13 cellular contexts compared by ENCODE assay signal in the genomic region with DNA sequence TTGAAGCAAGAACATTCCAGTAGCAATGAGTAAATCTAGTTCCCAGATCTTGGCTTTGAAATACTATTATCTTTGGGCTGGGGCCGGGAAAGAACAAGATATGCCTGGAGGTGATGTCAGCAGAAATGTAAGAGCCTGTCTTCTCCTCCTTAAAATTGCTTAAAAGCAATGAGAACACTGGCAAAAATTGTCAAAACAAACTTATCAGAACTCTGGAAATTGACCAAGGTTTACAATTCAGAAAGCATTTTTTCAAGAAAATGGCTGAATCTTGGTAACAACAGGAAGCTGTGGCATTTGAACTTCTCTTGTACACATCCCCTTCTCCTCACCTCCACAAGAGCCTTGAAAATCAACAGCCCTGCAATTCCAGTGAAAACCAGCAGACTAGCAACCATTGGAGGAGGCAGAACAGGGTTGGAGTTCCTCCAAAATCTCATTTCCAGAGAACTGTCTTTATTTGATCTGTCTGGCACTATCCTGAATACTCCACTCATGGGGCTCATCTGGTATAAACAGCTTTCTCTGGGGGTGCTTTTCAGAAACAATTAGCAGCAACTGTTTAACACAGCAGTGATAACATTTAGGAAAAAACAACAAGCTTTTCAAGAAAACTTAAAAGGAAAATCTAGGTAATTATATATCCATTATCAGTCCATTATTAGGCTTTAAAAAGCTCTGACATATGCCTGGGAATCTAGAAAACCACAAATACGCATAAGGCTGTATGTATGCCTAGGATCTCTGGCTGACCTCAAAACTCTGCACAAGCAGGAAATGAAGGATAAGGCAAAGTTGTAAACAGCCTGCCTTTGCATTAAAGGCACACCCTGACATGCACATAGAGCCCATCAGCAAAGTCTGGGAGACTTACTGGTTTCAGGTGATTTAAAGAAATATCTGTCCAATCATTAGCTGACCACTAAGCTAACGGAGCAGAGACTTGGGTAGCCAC. TPM values are rescaled to one million over a fixed set of nuclear protein-coding genes. Genes with fewer than 3 reads are reported as not detected.
DNase-seq lines count a peak whose midpoint lies in the region; ATAC-seq and TF ChIP-seq lines count a peak whose summit lies in the region.
"Had no signal": no experiment of that assay in that cellular context is flagged by ENCODE, and none has a peak within 500 bp of the region (broad histone marks: within the 10 kb centered on the region; RNA-seq: fewer than 3 reads in every experiment).

No MANE protein-coding gene starts in this region.

- TF ChIP-seq CTCF in fibroblast of the aortic adventitia (IDR thresholded peaks at IDR 0.05; ENCODE audit: insufficient read depth, low read length) (peak; percentile 24), neural progenitor cell (IDR thresholded peaks at IDR 0.05) (no peak)

- H3K9me3 ChIP-seq in neural progenitor cell (ENCODE audit: low read depth): no peaks in the 10 kb centered on the region

- CTCF ChIA-PET in activated CD4-positive, alpha-beta memory T cell treated with anti-CD3 and anti-CD28 coated beads for 36 hours (lab: Charles Lee): no interaction called here

- H3F3A ChIP-seq in neural progenitor cell (ENCODE audit: low read depth): no peaks in the 10 kb centered on the region

- H3K9me3 Mint-ChIP-seq in activated T-cell treated with anti-CD3 and anti-CD28 coated beads, Interleukin-2, amount 50 U/mL, for 24 hours: peaks cover 15% of the 10 kb centered on the region
- H3K9me3 Mint-ChIP-seq in activated CD4-positive, alpha-beta memory T cell treated with anti-CD3 and anti-CD28 coated beads for 36 hours: peaks cover 19% of the 10 kb centered on the region
- peaks cover 18% of the 10 kb centered on the region for H3K9me3 Mint-ChIP-seq in neural progenitor cell

- intact Hi-C loops in activated CD4-positive, alpha-beta memory T cell treated with anti-CD3 and anti-CD28 coated beads for 36 hours (cut with micrococcal nuclease): no loop called here
- intact Hi-C loops in sciatic nerve (cut with DNase I): no loop called here

- no peak overlapping the region for H3K27ac ChIP-seq in neural progenitor cell

- H3K4me1 Mint-ChIP-seq in activated T-cell treated with anti-CD3 and anti-CD28 coated beads, Interleukin-2, amount 50 U/mL, for 24 hours (ENCODE audit: low read depth): peaks cover 17% of the 10 kb centered on the region
- H3K4me1 Mint-ChIP-seq in activated CD4-positive, alpha-beta memory T cell treated with anti-CD3 and anti-CD28 coated beads for 36 hours (ENCODE audit: low read depth): peaks cover 9% of the 10 kb centered on the region
- H3K4me1 Mint-ChIP-seq in neural progenitor cell: no peaks in the 10 kb centered on the region
- H3K4me1 Mint-ChIP-seq: naive B cell had no signal

- H3K4me3 ChIP-seq in fibroblast of the aortic adventitia (ENCODE audit: low read depth, low read length): no peak overlapping the region
- H3K4me3 ChIP-seq in neural progenitor cell: no peak overlapping the region

- no peak overlapping the region for H3K9ac ChIP-seq in neural progenitor cell

- peak; percentile 84 for ATAC-seq in sciatic nerve
- ATAC-seq in GM18498 (IDR thresholded peaks at IDR 0.05; ENCODE audit: unreplicated experiment): no peak
- no peak for ATAC-seq in GM18858 (IDR thresholded peaks at IDR 0.05; ENCODE audit: unreplicated experiment)
- ATAC-seq: effector memory CD8-positive, alpha-beta T cell had no signal

- no peak overlapping the region for H3K4me2 ChIP-seq in neural progenitor cell

- no peaks in the 10 kb centered on the region for H4K20me1 ChIP-seq in neural progenitor cell (ENCODE audit: low read depth)

- no peak overlapping the region for H2AFZ ChIP-seq in neural progenitor cell (replicated peaks)

- no peak for DNase-seq in activated T-cell treated with anti-CD3 and anti-CD28 coated beads, Interleukin-2, amount 50 U/mL, for 24 hours
- no peak for DNase-seq in activated T-cell treated with anti-CD3 and anti-CD28 coated beads, Interleukin-2, amount 50 U/mL, for 1 hour
- DNase-seq in activated CD4-positive, alpha-beta memory T cell treated with anti-CD3 and anti-CD28 coated beads for 36 hours: no peak
- DNase-seq in fibroblast of the aortic adventitia (ENCODE audit: low read depth): peak; percentile 93
- no peak for DNase-seq in sciatic nerve (ENCODE audit: low spot score)
- no peak for DNase-seq in neural progenitor cell (ENCODE audit: low spot score)
- DNase-seq: AML-193; effector memory CD8-positive, alpha-beta T cell; naive B cell; NCI-H187 had no signal

- POLR2A ChIA-PET in activated CD4-positive, alpha-beta memory T cell treated with anti-CD3 and anti-CD28 coated beads for 36 hours (lab: Charles Lee): no interaction called here

- H3K27me3 ChIP-seq in neural progenitor cell: no peaks in the 10 kb centered on the region

- H3K4me1 ChIP-seq in neural progenitor cell: no peaks in the 10 kb centered on the region

- no peak overlapping the region for H3K4me3 Mint-ChIP-seq in activated T-cell treated with anti-CD3 and anti-CD28 coated beads, Interleukin-2, amount 50 U/mL, for 24 hours
- H3K4me3 Mint-ChIP-seq in activated CD4-positive, alpha-beta memory T cell treated with anti-CD3 and anti-CD28 coated beads for 36 hours: no peak overlapping the region
- no peak overlapping the region for H3K4me3 Mint-ChIP-seq in neural progenitor cell
- H3K4me3 Mint-ChIP-seq: naive B cell; stimulated activated naive CD8-positive, alpha-beta T cell treated with anti-CD3 and anti-CD28 coated beads, Interleukin-15, Interleukin-2, amounts not matched to agents 100 ng/mL and 50 ng/mL, for 24 hours had no signal

- H3K79me2 ChIP-seq in neural progenitor cell (ENCODE audit: low read depth): no peaks in the 10 kb centered on the region

- peaks cover 7% of the 10 kb centered on the region for H3K27me3 Mint-ChIP-seq in activated T-cell treated with anti-CD3 and anti-CD28 coated beads, Interleukin-2, amount 50 U/mL, for 24 hours
- no peaks in the 10 kb centered on the region for H3K27me3 Mint-ChIP-seq in activated CD4-positive, alpha-beta memory T cell treated with anti-CD3 and anti-CD28 coated beads for 36 hours
- H3K27me3 Mint-ChIP-seq in neural progenitor cell (ENCODE audit: insufficient read depth, low read depth): no peaks in the 10 kb centered on the region
- H3K27me3 Mint-ChIP-seq: effector memory CD8-positive, alpha-beta T cell; stimulated activated naive CD8-positive, alpha-beta T cell treated with anti-CD3 and anti-CD28 coated beads, Interleukin-15, Interleukin-2, amounts not matched to agents 100 ng/mL and 50 ng/mL, for 24 hours had no signal

- no peaks in the 10 kb centered on the region for H3K36me3 Mint-ChIP-seq in activated T-cell treated with anti-CD3 and anti-CD28 coated beads, Interleukin-2, amount 50 U/mL, for 24 hours (ENCODE audit: low read depth)
- peaks cover 8% of the 10 kb centered on the region for H3K36me3 Mint-ChIP-seq in activated CD4-positive, alpha-beta memory T cell treated with anti-CD3 and anti-CD28 coated beads for 36 hours
- H3K36me3 Mint-ChIP-seq in neural progenitor cell: no peaks in the 10 kb centered on the region

- H3K27ac Mint-ChIP-seq in activated T-cell treated with anti-CD3 and anti-CD28 coated beads, Interleukin-2, amount 50 U/mL, for 24 hours: peak overlapping the region; percentile 46
- H3K27ac Mint-ChIP-seq in activated CD4-positive, alpha-beta memory T cell treated with anti-CD3 and anti-CD28 coated beads for 36 hours: peak overlapping the region; percentile 51
- H3K27ac Mint-ChIP-seq in neural progenitor cell: no peak overlapping the region
- H3K27ac Mint-ChIP-seq: effector memory CD8-positive, alpha-beta T cell; stimulated activated naive CD8-positive, alpha-beta T cell treated with anti-CD3 and anti-CD28 coated beads, Interleukin-15, Interleukin-2, amounts not matched to agents 100 ng/mL and 50 ng/mL, for 24 hours had no signal

- no peaks in the 10 kb centered on the region for H3K36me3 ChIP-seq in neural progenitor cell

RNA-seq across cellular contexts. Expression of a gene that starts 13.7 kb away (rescaled TPM):
- 10 to 100 TPM; 85.6 to 92.8 TPM for total RNA-seq in activated CD4-positive, alpha-beta memory T cell treated with anti-CD3 and anti-CD28 coated beads for 36 hours
- total RNA-seq in fibroblast of the aortic adventitia (ENCODE audit: low replicate concordance) (834 and 863 TPM in 2 replicates), sciatic nerve (288 TPM), neural progenitor cell (ENCODE audit: low replicate concordance) (21.6 and 40.5 TPM in 2 replicates)

RNA-seq across cellular contexts. Expression of a gene that starts 23.7 kb away (rescaled TPM):
- total RNA-seq in activated CD4-positive, alpha-beta memory T cell treated with anti-CD3 and anti-CD28 coated beads for 36 hours: 1 to 10 TPM in 1 of 2 experiments, under 1 TPM in 1; 0.83 to 1.3 TPM
- total RNA-seq in fibroblast of the aortic adventitia (ENCODE audit: low replicate concordance): 0.09 TPM in 1 of 2 replicates, not detected in the other
- 2.9 TPM for total RNA-seq in sciatic nerve
- 0.53 TPM in 1 of 2 replicates, not detected in the other for total RNA-seq in neural progenitor cell (ENCODE audit: low replicate concordance)

RNA-seq across cellular contexts. Expression of a gene that starts 33.8 kb away (rescaled TPM):
- 1 to 10 TPM; 3.4 to 4.4 TPM for total RNA-seq in activated CD4-positive, alpha-beta memory T cell treated with anti-CD3 and anti-CD28 coated beads for 36 hours
- 0.18 TPM in 1 of 2 replicates, not detected in the other for total RNA-seq in fibroblast of the aortic adventitia (ENCODE audit: low replicate concordance)
- 7.3 TPM for total RNA-seq in sciatic nerve
- 0.06 and 0.40 TPM in 2 replicates for total RNA-seq in neural progenitor cell (ENCODE audit: low replicate concordance)

RNA-seq across cellular contexts. Expression of a gene that starts 35.0 kb away (rescaled TPM):
- total RNA-seq in activated CD4-positive, alpha-beta memory T cell treated with anti-CD3 and anti-CD28 coated beads for 36 hours: 10 to 100 TPM; 66.4 to 68.6 TPM
- total RNA-seq in fibroblast of the aortic adventitia (ENCODE audit: low replicate concordance): 9.2 and 20.9 TPM in 2 replicates
- total RNA-seq in sciatic nerve: 60.5 TPM
- 17.4 and 31.3 TPM in 2 replicates for total RNA-seq in neural progenitor cell (ENCODE audit: low replicate concordance)

RNA-seq across cellular contexts. Expression of a gene that starts 54.4 kb away (rescaled TPM):
- total RNA-seq in activated CD4-positive, alpha-beta memory T cell treated with anti-CD3 and anti-CD28 coated beads for 36 hours: 10 to 100 TPM; 93.6 to 95.3 TPM
- total RNA-seq in fibroblast of the aortic adventitia (ENCODE audit: low replicate concordance): 13.3 and 22.9 TPM in 2 replicates
- 24.1 TPM for total RNA-seq in sciatic nerve
- total RNA-seq in neural progenitor cell (ENCODE audit: low replicate concordance): 16.6 and 28.9 TPM in 2 replicates
